In genomic region chr17:13594762-13595697, GRCh38 we compare ENCODE assay signal across 8 cellular contexts. TPM values are rescaled to one million over a fixed set of nuclear protein-coding genes. Genes with fewer than 3 reads are reported as not detected.
DNase-seq lines count a peak whose midpoint lies in the region; ATAC-seq, FAIRE-seq and TF ChIP-seq lines count a peak whose summit lies in the region.

No MANE protein-coding gene starts in this region.

- POLR2A ChIA-PET in AG04449 (lab: Yijun Ruan, JAX), result no interaction called here
- POLR2A ChIA-PET in WTC11 (lab: Charles Lee), result no interaction called here

- peaks cover 0 to 9% of the 10 kb centered on the region in 2 donors for H3K27me3 ChIP-seq in breast epithelium

- TF ChIP-seq CTCF in AG04449 (IDR thresholded peaks at IDR 0.05; ENCODE audit: insufficient read depth, low read length, missing control alignments), result peak; percentile 79
- peak; percentile 83 for TF ChIP-seq CTCF in WTC11 (IDR thresholded peaks at IDR 0.05)
- TF ChIP-seq CTCF in breast epithelium (IDR thresholded peaks at IDR 0.05), result peak; percentile 51 to 81 (median 76)
- TF ChIP-seq CTCF in kidney (IDR thresholded peaks at IDR 0.05; ENCODE audit: borderline replicate concordance, extremely low read depth, insufficient read depth), result peak; percentile 82

- H3K9ac ChIP-seq in kidney (ENCODE audit: low read length in 2 of 2), result no peak overlapping the region

- H3K27ac ChIP-seq in breast epithelium (no peak overlapping the region), kidney (ENCODE audit: low read depth in 2 of 2, low read length in 2 of 2) (no peak overlapping the region)

- no peaks in the 10 kb centered on the region for H3K36me3 Mint-ChIP-seq in WTC11

- peak; percentile 87 for FAIRE-seq in kidney (lab: Jason Lieb, UNC)

- intact Hi-C loops in breast epithelium (cut with DNase I; ENCODE audit: low total_unique reads), result no loop called here
- intact Hi-C loops in kidney (cut with DNase I), result loop anchor here (5.0 kb wide), 1 partner anchor 1332 kb away; no protein-coding TSS in a partner anchor

- ATAC-seq in WTC11 (peak; percentile 73), GM21825 (IDR thresholded peaks at IDR 0.05; ENCODE audit: unreplicated experiment) (no peak)

- H3K4me1 Mint-ChIP-seq in WTC11, result peaks cover 49% of the 10 kb centered on the region

- H3K4me3 Mint-ChIP-seq in WTC11, result peak overlapping the region; percentile 48

- CTCF ChIA-PET in AG04449 (lab: Yijun Ruan, JAX) (interaction anchor here (0.6 to 7.1 kb wide), 39 partner anchors 11 to 1619 kb away, joined by 3 to 112 read pairs (median 4); partner anchors contain the start of gene HS3ST3B1), WTC11 (lab: Charles Lee) (interaction anchor here (0.7 to 1.1 kb wide), 3 partner anchors 19 to 258 kb away, joined by 3 to 4 read pairs (median 3); no protein-coding TSS in a partner anchor)

- DNase-seq in AG04449 (ENCODE audit: low read depth, low spot score) (peak; percentile 57), GM19238 (ENCODE audit: insufficient read length, low spot score) (peak; percentile 44), NCI-H1694 treated with DMSO at 0.1 percent for 48 hours (lab: John Stamatoyannopoulos, UW) (peak; percentile 18), WTC11 (ENCODE audit: low spot score) (peak; percentile 75), breast epithelium (ENCODE audit: low spot score in 2 of 2) (peak; percentile 65 to 72), kidney (no peak)
- peak; percentile 77 to 85 for DNase-seq in stimulated activated CD4-positive, alpha-beta T cell treated with anti-CD3 and anti-CD28 coated beads, Interleukin-2, amount 100 ng/mL, for 24 hours

- H3K4me1 ChIP-seq in breast epithelium, result no peaks in the 10 kb centered on the region
- H3K4me1 ChIP-seq in kidney (ENCODE audit: control insufficient read depth in 1 of 2, insufficient read depth in 1 of 2, low read depth in 1 of 2, low read length in 2 of 2), result peaks cover 0 to 3% of the 10 kb centered on the region in 2 donors

- H3K27me3 Mint-ChIP-seq in WTC11 (ENCODE audit: low read depth), result peaks cover 9% of the 10 kb centered on the region

- H3K4me3 ChIP-seq in AG04449 (ENCODE audit: low read depth, low read length) (no peak overlapping the region), breast epithelium (no peak overlapping the region), kidney (ENCODE audit: low read length in 2 of 2) (no peak overlapping the region)

- no peak for TF ChIP-seq POLR2A in breast epithelium (IDR thresholded peaks at IDR 0.05)

- no peaks in the 10 kb centered on the region for H3K9me3 ChIP-seq in breast epithelium
- no peaks in the 10 kb centered on the region for H3K9me3 ChIP-seq in kidney (ENCODE audit: control insufficient read depth in 1 of 2, low read length in 2 of 2)

- H3K9me3 Mint-ChIP-seq in WTC11, result no peaks in the 10 kb centered on the region

- H3K36me3 ChIP-seq in breast epithelium (no peaks in the 10 kb centered on the region), kidney (ENCODE audit: control insufficient read depth in 1 of 2, insufficient read depth in 2 of 2, low read length in 2 of 2) (no peaks in the 10 kb centered on the region)

- H3K27ac Mint-ChIP-seq in WTC11, result peak overlapping the region; percentile 80; the same call in 1 of the 2 replicates

TF ChIP-seq in WTC11, 78 proteins besides CTCF, POLR2A, EP300 and RAD21:
- no peak for TF ChIP-seq ZNF138 (CRISPR knock-in tag; conservative IDR thresholded peaks at IDR 0.05)
- TF ChIP-seq AR (CRISPR knock-in tag; IDR thresholded peaks at IDR 0.05), result no peak
- TF ChIP-seq NFE2L1 (CRISPR knock-in tag; IDR thresholded peaks at IDR 0.05), result no peak
- TF ChIP-seq ZSCAN18 (CRISPR knock-in tag; IDR thresholded peaks at IDR 0.05), result no peak
- TF ChIP-seq GRHL2 (CRISPR knock-in tag; IDR thresholded peaks at IDR 0.05; ENCODE audit: insufficient replicate concordance, severe bottlenecking), result no peak
- no peak for TF ChIP-seq CBFB (CRISPR knock-in tag; IDR thresholded peaks at IDR 0.05; ENCODE audit: low read depth)
- TF ChIP-seq ZNF219 (CRISPR knock-in tag; IDR thresholded peaks at IDR 0.05; ENCODE audit: borderline replicate concordance), result no peak
- TF ChIP-seq MLX (CRISPR knock-in tag; IDR thresholded peaks at IDR 0.05), result no peak
- no peak for TF ChIP-seq ATF2 (CRISPR knock-in tag; IDR thresholded peaks at IDR 0.05; ENCODE audit: borderline replicate concordance, low read depth)
- no peak for TF ChIP-seq ESRRA (CRISPR knock-in tag; IDR thresholded peaks at IDR 0.05; ENCODE audit: borderline replicate concordance)
- TF ChIP-seq FOXK1 (CRISPR knock-in tag; IDR thresholded peaks at IDR 0.05), result no peak
- no peak for TF ChIP-seq CREM (CRISPR knock-in tag; IDR thresholded peaks at IDR 0.05)
- no peak for TF ChIP-seq MXD4 (CRISPR knock-in tag; IDR thresholded peaks at IDR 0.05; ENCODE audit: borderline replicate concordance)

RNA-seq across cellular contexts. Expression of gene HS3ST3A1, which starts 6.7 kb away (rescaled TPM):
- total RNA-seq in WTC11 (2021), result 5.2 to 9.7 TPM (median 5.9 TPM) in 3 replicates
- total RNA-seq in breast epithelium, result 1 to 10 TPM in 2 of 3 donors, under 1 TPM in 1; 0.66 to 1.4 (median 1.0) TPM
- total RNA-seq in kidney, result 2.2 TPM
- polyA plus RNA-seq in kidney (ENCODE audit: insufficient read depth, low read depth, low replicate concordance), result 1.2 TPM
